In genomic region chr3:66133050-66133757, GRCh38 we compare ENCODE assay signal across 15 cellular contexts.
DNase-seq lines count a peak whose midpoint lies in the region; ATAC-seq and TF ChIP-seq lines count a peak whose summit lies in the region.
"Had no signal": no experiment of that assay in that cellular context is flagged by ENCODE, and none has a peak within 500 bp of the region (broad histone marks: within the 10 kb centered on the region; RNA-seq: fewer than 3 reads in every experiment).

No MANE protein-coding gene starts in this region.

- no peak for TF ChIP-seq CTCF in fibroblast of lung (conservative IDR thresholded peaks at IDR 0.05 in 1 of 2, IDR thresholded peaks at IDR 0.05 in 1 of 2; ENCODE audit: low read depth in 1 of 2, low read length in 2 of 2)

- DNase-seq in HCEC 1CT = peak; percentile 81
- DNase-seq in fibroblast of lung (ENCODE audit: low read depth in 2 of 2) = peak; percentile 58 to 85
- no peak for DNase-seq in iPS-NIHi11 (ENCODE audit: low spot score)
- DNase-seq in SW480 (ENCODE audit: low spot score) = no peak
- DNase-seq in AML-193 (lab: John Stamatoyannopoulos, UW) = no peak
- DNase-seq: body of pancreas; DMS79 treated with DMSO at 0.1 percent for 48 hours; immature natural killer cell; NCI-H1048; stimulated activated CD4-positive, alpha-beta T cell treated with anti-CD3 and anti-CD28 coated beads, Interleukin-2, amount 100 ng/mL, for 24 hours; T-helper 17 cell; testis had no signal

- H4K20me1 ChIP-seq in fibroblast of lung (ENCODE audit: control insufficient read depth, extremely low read depth, insufficient read depth, low read length) = no peaks in the 10 kb centered on the region

- H3K4me3 ChIP-seq in fibroblast of lung (replicated peaks in 1 of 4; ENCODE audit: control extremely low read depth in 1 of 4, insufficient read depth in 1 of 4, low read depth in 3 of 4, low read length in 4 of 4) (no peak overlapping the region), skeletal muscle satellite cell (ENCODE audit: low read length) (no peak overlapping the region)
- H3K4me3 ChIP-seq: body of pancreas, testis had no signal

- H3K4me2 ChIP-seq in fibroblast of lung (ENCODE audit: extremely low read depth, insufficient read depth, low read length) = no peak overlapping the region
- peak overlapping the region; percentile 40 for H3K4me2 ChIP-seq in skeletal muscle satellite cell (ENCODE audit: low read length)

- H3K9ac ChIP-seq in fibroblast of lung (ENCODE audit: insufficient read depth, low read length) (no peak overlapping the region), skeletal muscle satellite cell (ENCODE audit: low read depth, low read length) (no peak overlapping the region)

- H3K36me3 ChIP-seq in fibroblast of lung (ENCODE audit: control insufficient read depth, insufficient read depth, low read length) = no peaks in the 10 kb centered on the region
- no peaks in the 10 kb centered on the region for H3K36me3 ChIP-seq in skeletal muscle satellite cell (ENCODE audit: insufficient read depth, low read length)

- H3K27ac ChIP-seq in fibroblast of lung (ENCODE audit: insufficient read depth, low read length) = no peak overlapping the region
- H3K27ac ChIP-seq: testis had no signal

- peak; percentile 92 for ATAC-seq in SK-N-SH treated with all-trans-retinoic acid at 6 μM for 48 hours
- ATAC-seq: activated CD4-positive, CD25-positive, alpha-beta regulatory T cell treated with anti-CD3 and anti-CD28 coated beads, Interleukin-2, amount 50 U/mL, for 24 hours; T-helper 17 cell had no signal

- H3K9me3 ChIP-seq in fibroblast of lung (ENCODE audit: control insufficient read depth, insufficient read depth, low read depth, low read length) (no peaks in the 10 kb centered on the region), skeletal muscle satellite cell (replicated peaks; ENCODE audit: low read length) (no peaks in the 10 kb centered on the region)
- H3K9me3 ChIP-seq: body of pancreas, testis had no signal

- H3K4me1 ChIP-seq in fibroblast of lung (ENCODE audit: control insufficient read depth, extremely low read depth, insufficient read depth, low read length) (no peaks in the 10 kb centered on the region), skeletal muscle satellite cell (ENCODE audit: control insufficient read depth, insufficient read depth, low read length) (peaks cover 15% of the 10 kb centered on the region)
- H3K4me1 ChIP-seq: testis had no signal

- H2AFZ ChIP-seq in fibroblast of lung (ENCODE audit: low read length) = no peak overlapping the region

- H3K79me2 ChIP-seq in fibroblast of lung (ENCODE audit: control insufficient read depth, insufficient read depth, low read length) = no peaks in the 10 kb centered on the region

- no peaks in the 10 kb centered on the region for H3K27me3 ChIP-seq in fibroblast of lung (ENCODE audit: control insufficient read depth, insufficient read depth, low read length)
- H3K27me3 ChIP-seq in skeletal muscle satellite cell (ENCODE audit: control insufficient read depth, insufficient read depth, low read length) = no peaks in the 10 kb centered on the region
- H3K27me3 ChIP-seq: body of pancreas, testis had no signal

TF ChIP-seq in SK-N-SH treated with all-trans-retinoic acid at 6 μM for 48 hours, 23 proteins besides CTCF, POLR2A, EP300 and RAD21:
- TF ChIP-seq ZNF70 (CRISPR knock-in tag; IDR thresholded peaks at IDR 0.05) = no peak
- no peak for TF ChIP-seq TOX (CRISPR knock-in tag; IDR thresholded peaks at IDR 0.05; ENCODE audit: borderline replicate concordance)
- no peak for TF ChIP-seq TCF4 (CRISPR knock-in tag; IDR thresholded peaks at IDR 0.05; ENCODE audit: borderline replicate concordance)

Comparison
In these comparisons a context has a peak if more than half of its experiments do, and no peak if none do; other contexts are left out.
1. DNase-seq: peak in HCEC 1CT (single experiment) and fibroblast of lung (2 of 2); none in iPS-NIHi11 (single experiment), SW480 (single experiment) and AML-193 (0 of 2).